Comparison of ENCODE assay signal across 25 cellular contexts in genomic region chr15:78695849-78696248, GRCh38. TPM values are rescaled to one million over a fixed set of nuclear protein-coding genes. Genes with fewer than 3 reads are reported as not detected.
DNase-seq lines count a peak whose midpoint lies in the region; ATAC-seq and TF ChIP-seq lines count a peak whose summit lies in the region.
"Had no signal": no experiment of that assay in that cellular context is flagged by ENCODE, and none has a peak within 500 bp of the region (broad histone marks: within the 10 kb centered on the region; RNA-seq: fewer than 3 reads in every experiment).

No MANE protein-coding gene starts in this region.

- no peak overlapping the region for H3K4me3 Mint-ChIP-seq in H9
- H3K4me3 Mint-ChIP-seq: activated naive CD8-positive, alpha-beta T cell; dendritic cell treated with granulocyte-macrophage colony-stimulating factor and Interleukin-4, amounts not matched to agents 40 ng/mL and 50 ng/mL, for 4 days; natural killer cell; T-helper 2 cell treated with Interferon-gamma antibody and Interleukin-4, amounts not matched to agents 5 μg/mL and 100 μg/mL, for 36 hours had no signal

- no peak overlapping the region for H4K91ac ChIP-seq in H9 (ENCODE audit: insufficient read length, low read depth, low read length)

- in situ Hi-C loops in brain microvascular endothelial cell (cut with HindIII; ENCODE audit: low pct_ligation_motif_present, low sequenced_read_pairs), result no loop called here

- H3K9ac ChIP-seq in H9 (ENCODE audit: extremely low read depth, insufficient read length, low read length), result no peak overlapping the region
- H3K9ac ChIP-seq: BLaER1 treated with 17β-estradiol and CSF1 and Interleukin-3, amounts not matched to agents 10 nM and 100 nM had no signal

- no peak overlapping the region for H2BK5ac ChIP-seq in H9 (ENCODE audit: insufficient read length, low read length)

- no peaks in the 10 kb centered on the region for H4K20me1 ChIP-seq in H9 (ENCODE audit: control insufficient read depth, insufficient read depth, insufficient read length)
- H4K20me1 ChIP-seq: BLaER1 treated with 17β-estradiol and CSF1 and Interleukin-3, amounts not matched to agents 10 nM and 100 nM had no signal

- no peaks in the 10 kb centered on the region for H3K36me3 Mint-ChIP-seq in H9 (ENCODE audit: insufficient read depth in 1 of 3, low read depth in 3 of 3)
- H3K36me3 Mint-ChIP-seq: activated naive CD8-positive, alpha-beta T cell; natural killer cell had no signal

- no peak overlapping the region for H3T11ph ChIP-seq in H9 (ENCODE audit: low read length)

- no peaks in the 10 kb centered on the region; a peak in 1 of 5 replicates for H3K9me3 Mint-ChIP-seq in H9
- H3K9me3 Mint-ChIP-seq: dendritic cell treated with granulocyte-macrophage colony-stimulating factor and Interleukin-4, amounts not matched to agents 40 ng/mL and 50 ng/mL, for 4 days; natural killer cell; T-helper 2 cell treated with Interferon-gamma antibody and Interleukin-4, amounts not matched to agents 5 μg/mL and 100 μg/mL, for 36 hours had no signal

- WGBS in H9 (ENCODE audit: extremely low coverage, insufficient read length, low lambda C conversion rate), result no CpG with 5 or more reads among the region's 3 CpGs
- WGBS in lung, 2 donors, result 81 to 83% methylated on average over 3 of the region's 3 CpGs

- H3K56ac ChIP-seq in H9 (ENCODE audit: insufficient read length, low read depth, low read length), result no peak overlapping the region

- H3K9me3 ChIP-seq in H9 (ENCODE audit: control insufficient read depth, low read depth, low read length) (no peaks in the 10 kb centered on the region), RWPE2 (ENCODE audit: severe bottlenecking) (no peaks in the 10 kb centered on the region), lung (ENCODE audit: control insufficient read depth in 2 of 2, insufficient read depth in 1 of 2, low read length in 1 of 2) (no peaks in the 10 kb centered on the region)
- H3K9me3 ChIP-seq: ascending aorta; BLaER1 treated with 17β-estradiol and CSF1 and Interleukin-3, amounts not matched to agents 10 nM and 100 nM; thoracic aorta had no signal

- no peak overlapping the region for H3K14ac ChIP-seq in H9 (ENCODE audit: insufficient read depth, low read length)

- H2BK20ac ChIP-seq in H9 (ENCODE audit: low read depth, low read length, poor library complexity, severe bottlenecking), result no peak overlapping the region

- H3K79me2 ChIP-seq in H9 (ENCODE audit: insufficient read depth, low read length), result no peaks in the 10 kb centered on the region

- no peak overlapping the region for H3K27ac ChIP-seq in H9 (ENCODE audit: insufficient read length, low read depth, low read length)
- H3K27ac ChIP-seq in RWPE2 (ENCODE audit: poor library complexity, severe bottlenecking), result no peak overlapping the region
- H3K27ac ChIP-seq in brain microvascular endothelial cell, result no peak overlapping the region
- H3K27ac ChIP-seq in lung (ENCODE audit: low read depth in 1 of 2, low read length in 1 of 2), result no peak overlapping the region
- H3K27ac ChIP-seq: ascending aorta; BLaER1 treated with 17β-estradiol and CSF1 and Interleukin-3, amounts not matched to agents 10 nM and 100 nM; thoracic aorta had no signal

- H4K8ac ChIP-seq in H9 (replicated peaks; ENCODE audit: insufficient read length, low read depth, low read length), result no peak overlapping the region

- no peaks in the 10 kb centered on the region for H3K23me2 ChIP-seq in H9 (ENCODE audit: insufficient read length, low read depth, low read length, poor library complexity, severe bottlenecking)

- DNase-seq in H9 (no peak), RWPE2 (ENCODE audit: low spot score) (peak; percentile 38), brain microvascular endothelial cell (no peak), lung (ENCODE audit: low spot score) (peak; percentile 25), T-helper 2 cell (no peak)
- no peak for DNase-seq in activated CD4-positive, alpha-beta T cell treated with anti-CD3 and anti-CD28 coated beads, Interleukin-2, amount 50 U/mL, for 4 hours
- DNase-seq: activated CD4-positive, CD25-positive, alpha-beta regulatory T cell; central memory CD4-positive, alpha-beta T cell; midbrain; natural killer cell; NCI-H1436 treated with DMSO at 0.1 percent for 48 hours; NCI-H748 treated with DMSO at 0.1 percent for 48 hours; occipital lobe; retina; stimulated activated CD4-positive, alpha-beta T cell treated with anti-CD3 and anti-CD28 coated beads, Interleukin-2, amount 100 ng/mL, for 48 hours; stimulated activated naive B cell treated with anti-CD40 and anti-IgM and Interleukin-4, amounts not matched to agents 10 μg/mL and 1 μg/mL and 100 μg/mL, for 72 hours had no signal

- no peak overlapping the region for H2BK15ac ChIP-seq in H9 (ENCODE audit: low read depth, low read length)

- ATAC-seq in RWPE2 (ENCODE audit: low read depth) (no peak), lung (ENCODE audit: insufficient read depth, low FRiP score) (no peak), GM19328 (IDR thresholded peaks at IDR 0.05; ENCODE audit: unreplicated experiment) (no peak), HG02642 (IDR thresholded peaks at IDR 0.05; ENCODE audit: poor library complexity, unreplicated experiment) (no peak)
- ATAC-seq: natural killer cell had no signal

- no peaks in the 10 kb centered on the region for H3K27me3 ChIP-seq in H9 (ENCODE audit: insufficient read depth, low read length)
- peaks cover 4% of the 10 kb centered on the region for H3K27me3 ChIP-seq in RWPE2 (ENCODE audit: insufficient read depth, poor library complexity, severe bottlenecking)
- no peaks in the 10 kb centered on the region for H3K27me3 ChIP-seq in brain microvascular endothelial cell (replicated peaks)
- H3K27me3 ChIP-seq in lung (ENCODE audit: control insufficient read depth, insufficient read depth), result no peaks in the 10 kb centered on the region
- H3K27me3 ChIP-seq: ascending aorta; BLaER1 treated with 17β-estradiol and CSF1 and Interleukin-3, amounts not matched to agents 10 nM and 100 nM had no signal

- no peak overlapping the region for H2BK120ac ChIP-seq in H9 (ENCODE audit: low read depth, low read length, poor library complexity, severe bottlenecking)

- H3K4me2 ChIP-seq in H9 (ENCODE audit: insufficient read depth, insufficient read length, low read length), result no peak overlapping the region
- H3K4me2 ChIP-seq: BLaER1 treated with 17β-estradiol and CSF1 and Interleukin-3, amounts not matched to agents 10 nM and 100 nM had no signal

- H3K4me1 ChIP-seq in H9 (ENCODE audit: insufficient read depth, low read length) (peaks cover 6% of the 10 kb centered on the region; the same call in 1 of the 2 replicates), RWPE2 (ENCODE audit: insufficient read depth, poor library complexity, severe bottlenecking) (no peaks in the 10 kb centered on the region), lung (ENCODE audit: control insufficient read depth in 2 of 2, insufficient read depth in 2 of 2, low read length in 2 of 2) (peaks cover 0 to 3% of the 10 kb centered on the region in 2 donors)
- H3K4me1 ChIP-seq: ascending aorta had no signal

- no peaks in the 10 kb centered on the region for H3K79me1 ChIP-seq in H9 (ENCODE audit: insufficient read depth, low read depth, low read length, poor library complexity, severe bottlenecking)

- H3K4me3 ChIP-seq in RWPE2 (ENCODE audit: severe bottlenecking), result no peak overlapping the region
- no peak overlapping the region for H3K4me3 ChIP-seq in brain microvascular endothelial cell (ENCODE audit: low read depth, low read length)
- no peak overlapping the region for H3K4me3 ChIP-seq in lung
- H3K4me3 ChIP-seq: ascending aorta; BLaER1 treated with 17β-estradiol and CSF1 and Interleukin-3, amounts not matched to agents 10 nM and 100 nM; thoracic aorta had no signal

- H3K36me3 ChIP-seq in RWPE2 (ENCODE audit: low read depth), result no peaks in the 10 kb centered on the region
- no peaks in the 10 kb centered on the region for H3K36me3 ChIP-seq in brain microvascular endothelial cell (replicated peaks)
- no peaks in the 10 kb centered on the region for H3K36me3 ChIP-seq in lung (ENCODE audit: control insufficient read depth in 2 of 2, insufficient read depth in 2 of 2, low read length in 2 of 2)
- H3K36me3 ChIP-seq: ascending aorta; BLaER1 treated with 17β-estradiol and CSF1 and Interleukin-3, amounts not matched to agents 10 nM and 100 nM; thoracic aorta had no signal

- H3K4ac ChIP-seq in H9 (ENCODE audit: low read depth, low read length), result no peak overlapping the region

- H3K27me3 Mint-ChIP-seq in H9 (ENCODE audit: low read depth), result peaks cover 18% of the 10 kb centered on the region

- 0 out of 3 replicates have a peak, but pooled peaks have one; percentile 30 for TF ChIP-seq CTCF in H9 (conservative IDR thresholded peaks at IDR 0.05)
- no peak for TF ChIP-seq CTCF in RWPE2 (IDR thresholded peaks at IDR 0.05; ENCODE audit: poor library complexity, severe bottlenecking)
- TF ChIP-seq CTCF in brain microvascular endothelial cell (IDR thresholded peaks at IDR 0.05; ENCODE audit: low read depth, low read length, missing control alignments), result peak; percentile 9
- no peak for TF ChIP-seq CTCF in lung (IDR thresholded peaks at IDR 0.05; ENCODE audit: control extremely low read depth, extremely low read depth)

- H3K27ac Mint-ChIP-seq in H9, result no peak overlapping the region
- H3K27ac Mint-ChIP-seq: activated naive CD8-positive, alpha-beta T cell; dendritic cell treated with granulocyte-macrophage colony-stimulating factor and Interleukin-4, amounts not matched to agents 40 ng/mL and 50 ng/mL, for 4 days; natural killer cell; T-helper 2 cell treated with Interferon-gamma antibody and Interleukin-4, amounts not matched to agents 5 μg/mL and 100 μg/mL, for 36 hours had no signal

- no peak overlapping the region for H2BK12ac ChIP-seq in H9 (ENCODE audit: insufficient read length, low read depth, low read length)

- no peak overlapping the region for H3K23ac ChIP-seq in H9 (ENCODE audit: insufficient read length, low read depth, low read length)

- no peak overlapping the region for H2AFZ ChIP-seq in H9 (ENCODE audit: low read length)

- no peak overlapping the region for H2AK5ac ChIP-seq in H9 (ENCODE audit: insufficient read length, low read length)

- H3K4me1 Mint-ChIP-seq in H9, result peaks cover 21 to 23% of the 10 kb centered on the region in 2 experiments
- H3K4me1 Mint-ChIP-seq: natural killer cell had no signal

- H3K18ac ChIP-seq in H9 (ENCODE audit: insufficient read length, low read depth, low read length), result no peak overlapping the region

- no peak overlapping the region for H4K5ac ChIP-seq in H9 (ENCODE audit: insufficient read length, low read depth, low read length)

RNA-seq across cellular contexts. Expression of gene CHRNB4, which starts 54.8 kb away (rescaled TPM):
- total RNA-seq in H9 (2021) (1.9 TPM in 2 replicates), lung (not detected)
- polyA plus RNA-seq in lung, result under 1 TPM in 1 of 2 donors, not detected in 1; 0.05 TPM
- total RNA-seq: ascending aorta, natural killer cell, thoracic aorta had no signal
- polyA plus RNA-seq: AG04450 had no signal

Comparison
In these comparisons a context has a peak if more than half of its experiments do, and no peak if none do; other contexts are left out.
1. DNase-seq: peak in RWPE2 (single experiment) and lung (single experiment); none in H9 (single experiment), brain microvascular endothelial cell (single experiment), T-helper 2 cell (0 of 5) and activated CD4-positive, alpha-beta T cell treated with anti-CD3 and anti-CD28 coated beads, Interleukin-2, amount 50 U/mL, for 4 hours (0 of 2).
2. CTCF ChIP-seq: peak in H9 (single experiment) and brain microvascular endothelial cell (single experiment); none in RWPE2 (single experiment) and lung (single experiment).